ENCODE assay signal across 18 cellular contexts in genomic region chr2:28287261-28287915, GRCh38.
DNase-seq lines count a peak whose midpoint lies in the region; ATAC-seq and TF ChIP-seq lines count a peak whose summit lies in the region.
"Had no signal": no experiment of that assay in that cellular context is flagged by ENCODE, and none has a peak within 500 bp of the region (broad histone marks: within the 10 kb centered on the region; RNA-seq: fewer than 3 reads in every experiment).

No MANE protein-coding gene starts in this region.

- no peak for ATAC-seq in GM21526 (IDR thresholded peaks at IDR 0.05; ENCODE audit: low FRiP score, unreplicated experiment)
- ATAC-seq: activated T-cell treated with anti-CD3 and anti-CD28 coated beads, Interleukin-2, amount 50 U/mL, for 4 hours; gastroesophageal sphincter; left lobe of liver had no signal

- H2BK5ac ChIP-seq in mesenchymal stem cell (ENCODE audit: low read depth, low read length, poor library complexity, severe bottlenecking): no peak overlapping the region

- peak overlapping the region; percentile 10 for H4K8ac ChIP-seq in mesenchymal stem cell (ENCODE audit: low read length)

- H3K4me3 ChIP-seq in AG04450 (ENCODE audit: low read depth, low read length): no peak overlapping the region
- H3K4me3 ChIP-seq in ascending aorta: no peak overlapping the region
- no peak overlapping the region for H3K4me3 ChIP-seq in mesenchymal stem cell (ENCODE audit: insufficient read depth in 1 of 2, low read depth in 1 of 2, low read length in 2 of 2)
- H3K4me3 ChIP-seq: BLaER1, gastroesophageal sphincter, ovary, Peyer's patch had no signal

- H3K27ac ChIP-seq in AG04450 (ENCODE audit: low read depth, low read length) (peak overlapping the region; percentile 69), ascending aorta (peak overlapping the region; percentile 87 to 92), mesenchymal stem cell (ENCODE audit: low read length, poor library complexity, severe bottlenecking) (peak overlapping the region; percentile 63)
- H3K27ac ChIP-seq: BLaER1, ovary, Peyer's patch had no signal

- H3K14ac ChIP-seq in mesenchymal stem cell (ENCODE audit: low read length in 2 of 2): peak overlapping the region in 1 of 2 experiments; percentile 13

- H3K9me3 ChIP-seq in AG04450 (ENCODE audit: control insufficient read depth, insufficient read depth, low read length): no peaks in the 10 kb centered on the region
- H3K9me3 ChIP-seq in ascending aorta: no peaks in the 10 kb centered on the region
- no peaks in the 10 kb centered on the region for H3K9me3 ChIP-seq in mesenchymal stem cell (ENCODE audit: control insufficient read depth, low read length)
- H3K9me3 ChIP-seq: BLaER1, gastroesophageal sphincter, ovary, Peyer's patch had no signal

- TF ChIP-seq CTCF in AG04450 (IDR thresholded peaks at IDR 0.05; ENCODE audit: low read depth, low read length) (no peak), ascending aorta (IDR thresholded peaks at IDR 0.05) (no peak)

- H3K4me1 ChIP-seq in ascending aorta (peaks cover 8 to 17% of the 10 kb centered on the region in 2 donors), mesenchymal stem cell (ENCODE audit: control insufficient read depth, insufficient read depth, low read depth, low read length) (peaks cover 11% of the 10 kb centered on the region)
- H3K4me1 ChIP-seq: BLaER1, Peyer's patch had no signal

- 96% methylated on average over 3 of the region's 4 CpGs for WGBS in mesenchymal stem cell

- peak overlapping the region; percentile 5 to 31 for H3K18ac ChIP-seq in mesenchymal stem cell (ENCODE audit: low read depth in 1 of 2, low read length in 2 of 2)

- H2AFZ ChIP-seq in mesenchymal stem cell (ENCODE audit: low read depth, low read length): no peak overlapping the region

- no peak overlapping the region for H3K4ac ChIP-seq in mesenchymal stem cell (ENCODE audit: low read depth in 1 of 2, low read length in 2 of 2)

- H3K4me2 ChIP-seq in mesenchymal stem cell (ENCODE audit: low read length, poor library complexity, severe bottlenecking): no peak overlapping the region
- H3K4me2 ChIP-seq: BLaER1 had no signal

- no peak overlapping the region for H4K91ac ChIP-seq in mesenchymal stem cell (ENCODE audit: low read length)

- no peak overlapping the region for H2BK15ac ChIP-seq in mesenchymal stem cell (ENCODE audit: low read depth, poor library complexity, severe bottlenecking)

- H3K36me3 ChIP-seq in ascending aorta (no peaks in the 10 kb centered on the region), mesenchymal stem cell (ENCODE audit: control insufficient read depth in 1 of 2, insufficient read depth in 2 of 2, low read depth in 1 of 2, low read length in 2 of 2) (peaks cover 0 to 1% of the 10 kb centered on the region in 2 experiments)
- H3K36me3 ChIP-seq: gastroesophageal sphincter, ovary, Peyer's patch had no signal

- peak overlapping the region in 1 of 2 experiments; percentile 59 for H2BK12ac ChIP-seq in mesenchymal stem cell (ENCODE audit: low read length in 2 of 2)

- POLR2A ChIA-PET in AG04450 (lab: Yijun Ruan, JAX): interaction anchor here (0.7 to 1.1 kb wide), 2 partner anchors 11 to 13 kb away, joined by 3 to 5 read pairs; no protein-coding TSS in a partner anchor

- no peaks in the 10 kb centered on the region for H3K79me1 ChIP-seq in mesenchymal stem cell (replicated peaks; ENCODE audit: low read length, poor library complexity, severe bottlenecking)

- H3K23ac ChIP-seq in mesenchymal stem cell (ENCODE audit: low read length in 2 of 2): no peak overlapping the region

- DNase-seq in AG04450 (ENCODE audit: low read depth, low spot score): no peak
- DNase-seq in GM03348 (ENCODE audit: low spot score): peak; percentile 37
- DNase-seq in ascending aorta (ENCODE audit: low spot score in 2 of 2): peak in 1 of 2 donors; percentile 77
- peak; percentile 59 for DNase-seq in mesenchymal stem cell
- no peak for DNase-seq in amygdala (lab: John Stamatoyannopoulos, UW)
- DNase-seq in stimulated activated CD4-positive, alpha-beta T cell treated with anti-CD3 and anti-CD28 coated beads, Interleukin-1b, Interleukin-23, amount 100 ng/mL, for 48 hours: no peak
- DNase-seq in CD1c-positive myeloid dendritic cell (ENCODE audit: extremely low spot score): no peak
- DNase-seq: activated CD4-positive, alpha-beta T cell treated with anti-CD3 and anti-CD28 coated beads, Interleukin-2, amount 50 U/mL, for 4 hours; activated T-cell treated with anti-CD3 and anti-CD28 coated beads, Interleukin-2, amount 50 U/mL, for 4 hours; NCI-H1048; ovary; Peyer's patch; stimulated activated CD4-positive, alpha-beta T cell treated with anti-CD3 and anti-CD28 coated beads, Interleukin-4, amount 100 ng/mL, for 4 hours; stimulated activated CD8-positive, alpha-beta memory T cell treated with anti-CD3 and anti-CD28 coated beads, Interleukin-4, amount 100 ng/mL, for 48 hours had no signal

- CTCF ChIA-PET in AG04450 (lab: Charles Lee): interaction anchor here (0.7 kb wide), 1 partner anchor 605 kb away, joined by 3 read pairs; no protein-coding TSS in a partner anchor

- no peak overlapping the region for H2BK120ac ChIP-seq in mesenchymal stem cell (ENCODE audit: low read depth, low read length)

- peak overlapping the region; percentile 23 for H3K9ac ChIP-seq in mesenchymal stem cell (ENCODE audit: low read length)
- H3K9ac ChIP-seq: BLaER1 had no signal

- intact Hi-C loops in ascending aorta (cut with DNase I): loop anchor here (2.0 to 5.0 kb wide), 3 partner anchors 55 to 580 kb away; no protein-coding TSS in a partner anchor

- peak overlapping the region; percentile 54 for H2AK5ac ChIP-seq in mesenchymal stem cell (ENCODE audit: low read length, severe bottlenecking)

- H3K27me3 ChIP-seq in AG04450 (ENCODE audit: control insufficient read depth, insufficient read depth, low read length) (no peaks in the 10 kb centered on the region), ascending aorta (no peaks in the 10 kb centered on the region), mesenchymal stem cell (ENCODE audit: control insufficient read depth in 1 of 2, insufficient read depth in 1 of 2, low read length in 2 of 2) (no peaks in the 10 kb centered on the region)
- H3K27me3 ChIP-seq: BLaER1, gastroesophageal sphincter, ovary, Peyer's patch had no signal

Comparison
In these comparisons a context has a peak if more than half of its experiments do, and no peak if none do; other contexts are left out.
1. DNase-seq: peak in GM03348 (single experiment) and mesenchymal stem cell (single experiment); none in AG04450 (single experiment), amygdala (0 of 56), stimulated activated CD4-positive, alpha-beta T cell treated with anti-CD3 and anti-CD28 coated beads, Interleukin-1b, Interleukin-23, amount 100 ng/mL, for 48 hours (single experiment) and CD1c-positive myeloid dendritic cell (single experiment).
2. Peak in every context shown above with its lines, with median percentiles within 50 percentile points of each other: H3K27ac ChIP-seq.